In the genomic region with DNA sequence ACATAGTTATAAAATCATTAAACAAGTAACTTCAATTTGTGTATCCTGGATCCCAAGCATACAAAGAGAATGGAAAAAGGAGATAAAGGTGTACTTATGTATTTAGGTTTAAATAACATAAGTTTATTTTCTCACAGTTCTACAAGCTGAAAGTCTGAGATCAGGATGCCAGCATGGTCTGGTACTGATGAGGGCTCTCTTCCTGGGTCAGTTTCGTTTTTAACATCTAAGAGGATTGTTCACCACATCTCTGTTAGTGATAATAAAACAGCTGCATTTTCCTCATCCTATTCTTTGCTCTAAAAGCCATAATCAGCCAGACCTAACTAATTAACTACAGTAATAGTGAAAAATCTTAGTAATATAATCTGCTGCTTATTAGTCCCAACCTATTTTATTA, we compare ENCODE assay signal across 13 cellular contexts. TPM values are rescaled to one million over a fixed set of nuclear protein-coding genes. Genes with fewer than 3 reads are reported as not detected.
DNase-seq lines count a peak whose midpoint lies in the region; ATAC-seq and TF ChIP-seq lines count a peak whose summit lies in the region.
"Had no signal": no experiment of that assay in that cellular context is flagged by ENCODE, and none has a peak within 500 bp of the region (broad histone marks: within the 10 kb centered on the region; RNA-seq: fewer than 3 reads in every experiment).

No MANE protein-coding gene starts in this region.

- no peak overlapping the region for H3K27ac Mint-ChIP-seq in nephron

- H3F3A ChIP-seq in GM23248 (ENCODE audit: insufficient read depth), result 0 out of 2 replicates have a peak, but pooled peaks cover 8% of the 10 kb centered on the region

- H4K20me1 ChIP-seq in BLaER1 (peaks cover 98% of the 10 kb centered on the region), GM23248 (ENCODE audit: insufficient read depth) (peaks cover 45% of the 10 kb centered on the region)

- H3K27ac ChIP-seq in BLaER1 (no peak overlapping the region), GM23248 (no peak overlapping the region), ascending aorta (no peak overlapping the region)
- H3K27ac ChIP-seq: WERI-Rb-1 had no signal

- H3K9ac ChIP-seq in BLaER1, result no peak overlapping the region; the same call in 1 of the 2 replicates
- H3K9ac ChIP-seq in GM23248, result 0 out of 2 replicates have a peak overlapping the region, but pooled peaks have one; percentile 83

- H3K9me3 ChIP-seq in BLaER1 (no peaks in the 10 kb centered on the region), GM23248 (ENCODE audit: low read depth) (no peaks in the 10 kb centered on the region), ascending aorta (no peaks in the 10 kb centered on the region)
- H3K9me3 ChIP-seq: sigmoid colon had no signal

- H3K4me3 Mint-ChIP-seq in nephron, result peak overlapping the region; percentile 39 to 59 (median 56)

- H3K4me3 ChIP-seq in BLaER1 (peak overlapping the region; percentile 97), GM23248 (peak overlapping the region; percentile 87), ascending aorta (peak overlapping the region; percentile 86 to 100)

- H3K27me3 Mint-ChIP-seq in nephron (ENCODE audit: low read depth), result no peaks in the 10 kb centered on the region

- no peaks in the 10 kb centered on the region for H3K9me3 Mint-ChIP-seq in nephron

- peaks cover 26% of the 10 kb centered on the region for H3K36me3 Mint-ChIP-seq in nephron (ENCODE audit: low read depth)

- no peak overlapping the region for H2AFZ ChIP-seq in GM23248

- DNase-seq in GM23248 (peak; percentile 27), ascending aorta (ENCODE audit: low spot score in 2 of 2) (no peak), epidermal melanocyte (ENCODE audit: insufficient read length, low spot score) (no peak), DMS 273 treated with DMSO at 0.1 percent for 48 hours (lab: John Stamatoyannopoulos, UW) (no peak)
- DNase-seq in stimulated activated CD4-positive, alpha-beta T cell treated with anti-CD3 and anti-CD28 coated beads, Interleukin-15, amount 100 ng/mL, for 24 hours, result no peak
- DNase-seq: amygdala, left colon, NCI-H1105, sigmoid colon, WERI-Rb-1 had no signal

- H3K79me2 ChIP-seq in GM23248 (ENCODE audit: insufficient read depth), result peaks cover 94% of the 10 kb centered on the region

- H3K4me2 ChIP-seq in BLaER1 (peak overlapping the region; percentile 90), GM23248 (ENCODE audit: unreplicated experiment) (peak overlapping the region; percentile 92)

- H3K27me3 ChIP-seq in BLaER1, result no peaks in the 10 kb centered on the region
- no peaks in the 10 kb centered on the region for H3K27me3 ChIP-seq in GM23248 (replicated peaks; ENCODE audit: insufficient read depth)
- no peaks in the 10 kb centered on the region for H3K27me3 ChIP-seq in ascending aorta
- H3K27me3 ChIP-seq: sigmoid colon had no signal

- H3K4me1 Mint-ChIP-seq in nephron, result peaks cover 54% of the 10 kb centered on the region

- peaks cover 14% of the 10 kb centered on the region; the same call in 1 of the 2 replicates for H3K36me3 ChIP-seq in BLaER1
- H3K36me3 ChIP-seq in GM23248 (ENCODE audit: low read depth), result peaks cover 6% of the 10 kb centered on the region; the same call in 1 of the 2 replicates
- H3K36me3 ChIP-seq in ascending aorta, result no peaks in the 10 kb centered on the region
- H3K36me3 ChIP-seq: sigmoid colon, WERI-Rb-1 had no signal

- peaks cover 71% of the 10 kb centered on the region for H3K4me1 ChIP-seq in BLaER1
- peaks cover 31% of the 10 kb centered on the region for H3K4me1 ChIP-seq in GM23248 (ENCODE audit: insufficient read depth)
- peaks cover 2 to 16% of the 10 kb centered on the region in 2 donors for H3K4me1 ChIP-seq in ascending aorta

- no peak for ATAC-seq in HG03442 (IDR thresholded peaks at IDR 0.05; ENCODE audit: unreplicated experiment)
- ATAC-seq: left colon had no signal

- WGBS in GM23248 (ENCODE audit: low coverage in 1 of 2, low lambda C conversion rate in 2 of 2, missing lambda C conversion rate in 2 of 2), 2 experiments, result 5 to 7% methylated on average over 1 of the region's 1 CpG

- no peaks in the 10 kb centered on the region for H3K9me2 ChIP-seq in GM23248 (ENCODE audit: insufficient read depth)

- TF ChIP-seq CTCF in ascending aorta (IDR thresholded peaks at IDR 0.05) (no peak), nephron (IDR thresholded peaks at IDR 0.05; ENCODE audit: unreplicated experiment in 3 of 3) (no peak)

- in situ Hi-C loops in GM23248 (cut with MboI), result no loop called here

- intact Hi-C loops in ascending aorta (cut with DNase I), result no loop called here

RNA-seq across cellular contexts. Expression of a gene that starts 5.2 kb away (rescaled TPM):
- 45.4 and 51.8 TPM in 2 replicates for total RNA-seq in GM23248 (2014; rRNA removed; shearing (Covaris generic))
- polyA plus RNA-seq in GM23248 (2016; fragmentation: Nextera tagmentation; extraction: Ambion mirVana), result 17.6 and 17.7 TPM in 2 replicates
- 47.8 TPM for total RNA-seq in ascending aorta
